Comparison of ENCODE assay signal across 1 cellular context in the genomic region with DNA sequence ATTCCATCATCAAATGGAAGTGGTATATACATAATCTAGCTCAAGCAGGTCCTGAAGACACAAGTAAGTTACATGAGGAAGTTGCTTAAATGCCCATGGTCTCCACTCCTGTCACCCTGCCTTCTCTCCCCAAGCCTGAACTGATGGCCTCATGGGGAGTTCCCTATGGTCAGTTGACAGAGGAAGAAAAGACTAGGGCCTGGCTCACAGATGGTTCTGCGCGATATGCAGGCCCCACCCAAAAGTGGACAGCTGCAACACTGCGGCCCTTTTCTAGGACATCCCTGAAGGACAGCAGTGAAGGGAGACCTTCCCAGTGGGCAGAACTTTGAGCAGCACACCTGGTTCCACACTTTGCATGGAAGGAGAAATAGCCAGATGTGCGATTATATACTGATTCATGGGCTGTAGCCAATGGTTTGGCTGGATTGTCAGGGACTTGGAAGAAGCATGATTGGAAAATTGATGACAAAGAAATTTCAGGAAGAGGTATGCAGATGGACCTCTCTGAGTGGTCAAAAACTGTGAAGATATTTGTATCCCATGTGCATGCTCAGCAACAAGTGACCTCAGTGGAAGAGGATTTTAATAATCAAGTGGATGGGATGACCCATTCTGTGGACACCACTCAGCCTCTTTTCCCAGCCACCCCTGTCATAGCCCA.
TF ChIP-seq lines count a peak whose summit lies in the region.

No MANE protein-coding gene starts in this region.

TF ChIP-seq in K562, 482 proteins besides CTCF, POLR2A, EP300 and RAD21 (continued from another document and continues in another):
- TF ChIP-seq, protein P1, sequence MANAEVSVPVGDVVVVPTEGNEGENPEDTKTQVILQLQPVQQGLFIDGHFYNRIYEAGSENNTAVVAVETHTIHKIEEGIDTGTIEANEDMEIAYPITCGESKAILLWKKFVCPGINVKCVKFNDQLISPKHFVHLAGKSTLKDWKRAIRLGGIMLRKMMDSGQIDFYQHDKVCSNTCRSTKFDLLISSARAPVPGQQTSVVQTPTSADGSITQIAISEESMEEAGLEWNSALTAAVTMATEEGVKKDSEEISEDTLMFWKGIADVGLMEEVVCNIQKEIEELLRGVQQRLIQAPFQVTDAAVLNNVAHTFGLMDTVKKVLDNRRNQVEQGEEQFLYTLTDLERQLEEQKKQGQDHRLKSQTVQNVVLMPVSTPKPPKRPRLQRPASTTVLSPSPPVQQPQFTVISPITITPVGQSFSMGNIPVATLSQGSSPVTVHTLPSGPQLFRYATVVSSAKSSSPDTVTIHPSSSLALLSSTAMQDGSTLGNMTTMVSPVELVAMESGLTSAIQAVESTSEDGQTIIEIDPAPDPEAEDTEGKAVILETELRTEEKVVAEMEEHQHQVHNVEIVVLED (CRISPR knock-in tag; IDR thresholded peaks at IDR 0.05) = no peak
- TF ChIP-seq RAD51 (IDR thresholded peaks at IDR 0.05; ENCODE audit: borderline replicate concordance, low read depth) (no peak), TBL1XR1 (IDR thresholded peaks at IDR 0.05; ENCODE audit: low read length in 2 of 2) (peak in 1 of 2 experiments; percentile 65; a peak in 1 of 4 replicates), ZNF24 (IDR thresholded peaks at IDR 0.05) (0 out of 2 replicates have a peak, but pooled peaks have one; percentile 22), ZBTB7A (IDR thresholded peaks at IDR 0.05; ENCODE audit: borderline replicate concordance, control insufficient read depth, low read depth, low read length) (peak; percentile 30; the same call in 1 of the 2 replicates), TRIM24 (IDR thresholded peaks at IDR 0.05) (peak; percentile 66 to 82; a peak in 3 of 4 replicates), ZNF589 (CRISPR knock-in tag; IDR thresholded peaks at IDR 0.05; ENCODE audit: low read depth) (peak; percentile 83), SIRT6 (IDR thresholded peaks at IDR 0.05; ENCODE audit: low read depth, low read length) (no peak), ETV5 (CRISPR knock-in tag; IDR thresholded peaks at IDR 0.05; ENCODE audit: low read depth) (0 out of 2 replicates have a peak, but pooled peaks have one; percentile 22), NR2C2 (CRISPR knock-in tag; IDR thresholded peaks at IDR 0.05) (no peak), NR2C2 (tag; IDR thresholded peaks at IDR 0.05) (no peak; the same call in 1 of the 2 replicates), DACH1 (IDR thresholded peaks at IDR 0.05; ENCODE audit: partially characterized antibody) (peak; percentile 63), GATA2 (CRISPR knock-in tag; IDR thresholded peaks at IDR 0.05) (peak; percentile 90), SMAD2 (IDR thresholded peaks at IDR 0.05; ENCODE audit: low read depth, low read length) (no peak), ZNF232 (CRISPR knock-in tag; IDR thresholded peaks at IDR 0.05) (no peak), SRSF7 (optimal IDR thresholded peaks at IDR 0.05; ENCODE audit: low read depth, low read length) (no peak), ARHGAP35 (IDR thresholded peaks at IDR 0.05; ENCODE audit: partially characterized antibody) (no peak), POLR2AphosphoS2 (IDR thresholded peaks at IDR 0.05; ENCODE audit: low read length) (no peak), SPI1 (IDR thresholded peaks at IDR 0.05; ENCODE audit: borderline replicate concordance, low read depth, low read length) (peak; percentile 59; the same call in 1 of the 2 replicates), FOXK1 (CRISPR knock-in tag; IDR thresholded peaks at IDR 0.05; ENCODE audit: borderline replicate concordance) (no peak), ELF1 (tag; IDR thresholded peaks at IDR 0.05) (peak; percentile 53; the same call in 1 of the 2 replicates), NCOA1 (IDR thresholded peaks at IDR 0.05; ENCODE audit: low read depth) (peak; percentile 28; the same call in 1 of the 2 replicates), PHF20 (IDR thresholded peaks at IDR 0.05; ENCODE audit: partially characterized antibody) (no peak), BMI1 (IDR thresholded peaks at IDR 0.05; ENCODE audit: low read length) (no peak), FOXK2 (conservative IDR thresholded peaks at IDR 0.05 in 1 of 2, IDR thresholded peaks at IDR 0.05 in 1 of 2; ENCODE audit: low read depth in 2 of 2) (0 out of 4 replicates have a peak, but pooled peaks have one; percentile 9 to 41), SMC3 (conservative IDR thresholded peaks at IDR 0.05; ENCODE audit: insufficient read depth, low read depth, low read length) (no peak), GATAD2A (IDR thresholded peaks at IDR 0.05) (peak; percentile 47; the same call in 1 of the 2 replicates), ZNF134 (CRISPR knock-in tag; conservative IDR thresholded peaks at IDR 0.05) (no peak), MAFG (tag; conservative IDR thresholded peaks at IDR 0.05) (peak; percentile 79), ZNF699 (CRISPR knock-in tag; IDR thresholded peaks at IDR 0.05; ENCODE audit: insufficient replicate concordance) (no peak), PHF21A (IDR thresholded peaks at IDR 0.05; ENCODE audit: borderline replicate concordance, low read depth) (no peak)
- TF ChIP-seq, protein P2, sequence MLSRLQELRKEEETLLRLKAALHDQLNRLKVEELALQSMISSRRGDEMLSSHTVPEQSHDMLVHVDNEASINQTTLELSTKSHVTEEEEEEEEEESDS (CRISPR knock-in tag; IDR thresholded peaks at IDR 0.05) = no peak
- TF ChIP-seq, protein P3, sequence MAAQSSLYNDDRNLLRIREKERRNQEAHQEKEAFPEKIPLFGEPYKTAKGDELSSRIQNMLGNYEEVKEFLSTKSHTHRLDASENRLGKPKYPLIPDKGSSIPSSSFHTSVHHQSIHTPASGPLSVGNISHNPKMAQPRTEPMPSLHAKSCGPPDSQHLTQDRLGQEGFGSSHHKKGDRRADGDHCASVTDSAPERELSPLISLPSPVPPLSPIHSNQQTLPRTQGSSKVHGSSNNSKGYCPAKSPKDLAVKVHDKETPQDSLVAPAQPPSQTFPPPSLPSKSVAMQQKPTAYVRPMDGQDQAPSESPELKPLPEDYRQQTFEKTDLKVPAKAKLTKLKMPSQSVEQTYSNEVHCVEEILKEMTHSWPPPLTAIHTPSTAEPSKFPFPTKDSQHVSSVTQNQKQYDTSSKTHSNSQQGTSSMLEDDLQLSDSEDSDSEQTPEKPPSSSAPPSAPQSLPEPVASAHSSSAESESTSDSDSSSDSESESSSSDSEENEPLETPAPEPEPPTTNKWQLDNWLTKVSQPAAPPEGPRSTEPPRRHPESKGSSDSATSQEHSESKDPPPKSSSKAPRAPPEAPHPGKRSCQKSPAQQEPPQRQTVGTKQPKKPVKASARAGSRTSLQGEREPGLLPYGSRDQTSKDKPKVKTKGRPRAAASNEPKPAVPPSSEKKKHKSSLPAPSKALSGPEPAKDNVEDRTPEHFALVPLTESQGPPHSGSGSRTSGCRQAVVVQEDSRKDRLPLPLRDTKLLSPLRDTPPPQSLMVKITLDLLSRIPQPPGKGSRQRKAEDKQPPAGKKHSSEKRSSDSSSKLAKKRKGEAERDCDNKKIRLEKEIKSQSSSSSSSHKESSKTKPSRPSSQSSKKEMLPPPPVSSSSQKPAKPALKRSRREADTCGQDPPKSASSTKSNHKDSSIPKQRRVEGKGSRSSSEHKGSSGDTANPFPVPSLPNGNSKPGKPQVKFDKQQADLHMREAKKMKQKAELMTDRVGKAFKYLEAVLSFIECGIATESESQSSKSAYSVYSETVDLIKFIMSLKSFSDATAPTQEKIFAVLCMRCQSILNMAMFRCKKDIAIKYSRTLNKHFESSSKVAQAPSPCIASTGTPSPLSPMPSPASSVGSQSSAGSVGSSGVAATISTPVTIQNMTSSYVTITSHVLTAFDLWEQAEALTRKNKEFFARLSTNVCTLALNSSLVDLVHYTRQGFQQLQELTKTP (IDR thresholded peaks at IDR 0.05; ENCODE audit: low read depth in 1 of 2, partially characterized antibody in 2 of 2) = no peak
- TF ChIP-seq, protein P4, sequence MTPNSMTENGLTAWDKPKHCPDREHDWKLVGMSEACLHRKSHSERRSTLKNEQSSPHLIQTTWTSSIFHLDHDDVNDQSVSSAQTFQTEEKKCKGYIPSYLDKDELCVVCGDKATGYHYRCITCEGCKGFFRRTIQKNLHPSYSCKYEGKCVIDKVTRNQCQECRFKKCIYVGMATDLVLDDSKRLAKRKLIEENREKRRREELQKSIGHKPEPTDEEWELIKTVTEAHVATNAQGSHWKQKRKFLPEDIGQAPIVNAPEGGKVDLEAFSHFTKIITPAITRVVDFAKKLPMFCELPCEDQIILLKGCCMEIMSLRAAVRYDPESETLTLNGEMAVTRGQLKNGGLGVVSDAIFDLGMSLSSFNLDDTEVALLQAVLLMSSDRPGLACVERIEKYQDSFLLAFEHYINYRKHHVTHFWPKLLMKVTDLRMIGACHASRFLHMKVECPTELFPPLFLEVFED (CRISPR knock-in tag; conservative IDR thresholded peaks at IDR 0.05) = no peak
- TF ChIP-seq, protein P5, sequence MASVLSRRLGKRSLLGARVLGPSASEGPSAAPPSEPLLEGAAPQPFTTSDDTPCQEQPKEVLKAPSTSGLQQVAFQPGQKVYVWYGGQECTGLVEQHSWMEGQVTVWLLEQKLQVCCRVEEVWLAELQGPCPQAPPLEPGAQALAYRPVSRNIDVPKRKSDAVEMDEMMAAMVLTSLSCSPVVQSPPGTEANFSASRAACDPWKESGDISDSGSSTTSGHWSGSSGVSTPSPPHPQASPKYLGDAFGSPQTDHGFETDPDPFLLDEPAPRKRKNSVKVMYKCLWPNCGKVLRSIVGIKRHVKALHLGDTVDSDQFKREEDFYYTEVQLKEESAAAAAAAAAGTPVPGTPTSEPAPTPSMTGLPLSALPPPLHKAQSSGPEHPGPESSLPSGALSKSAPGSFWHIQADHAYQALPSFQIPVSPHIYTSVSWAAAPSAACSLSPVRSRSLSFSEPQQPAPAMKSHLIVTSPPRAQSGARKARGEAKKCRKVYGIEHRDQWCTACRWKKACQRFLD (CRISPR knock-in tag; IDR thresholded peaks at IDR 0.05) = peak; percentile 88
- TF ChIP-seq, protein P6, sequence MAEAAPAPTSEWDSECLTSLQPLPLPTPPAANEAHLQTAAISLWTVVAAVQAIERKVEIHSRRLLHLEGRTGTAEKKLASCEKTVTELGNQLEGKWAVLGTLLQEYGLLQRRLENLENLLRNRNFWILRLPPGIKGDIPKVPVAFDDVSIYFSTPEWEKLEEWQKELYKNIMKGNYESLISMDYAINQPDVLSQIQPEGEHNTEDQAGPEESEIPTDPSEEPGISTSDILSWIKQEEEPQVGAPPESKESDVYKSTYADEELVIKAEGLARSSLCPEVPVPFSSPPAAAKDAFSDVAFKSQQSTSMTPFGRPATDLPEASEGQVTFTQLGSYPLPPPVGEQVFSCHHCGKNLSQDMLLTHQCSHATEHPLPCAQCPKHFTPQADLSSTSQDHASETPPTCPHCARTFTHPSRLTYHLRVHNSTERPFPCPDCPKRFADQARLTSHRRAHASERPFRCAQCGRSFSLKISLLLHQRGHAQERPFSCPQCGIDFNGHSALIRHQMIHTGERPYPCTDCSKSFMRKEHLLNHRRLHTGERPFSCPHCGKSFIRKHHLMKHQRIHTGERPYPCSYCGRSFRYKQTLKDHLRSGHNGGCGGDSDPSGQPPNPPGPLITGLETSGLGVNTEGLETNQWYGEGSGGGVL (CRISPR knock-in tag; IDR thresholded peaks at IDR 0.05) = no peak
- TF ChIP-seq, protein P7, sequence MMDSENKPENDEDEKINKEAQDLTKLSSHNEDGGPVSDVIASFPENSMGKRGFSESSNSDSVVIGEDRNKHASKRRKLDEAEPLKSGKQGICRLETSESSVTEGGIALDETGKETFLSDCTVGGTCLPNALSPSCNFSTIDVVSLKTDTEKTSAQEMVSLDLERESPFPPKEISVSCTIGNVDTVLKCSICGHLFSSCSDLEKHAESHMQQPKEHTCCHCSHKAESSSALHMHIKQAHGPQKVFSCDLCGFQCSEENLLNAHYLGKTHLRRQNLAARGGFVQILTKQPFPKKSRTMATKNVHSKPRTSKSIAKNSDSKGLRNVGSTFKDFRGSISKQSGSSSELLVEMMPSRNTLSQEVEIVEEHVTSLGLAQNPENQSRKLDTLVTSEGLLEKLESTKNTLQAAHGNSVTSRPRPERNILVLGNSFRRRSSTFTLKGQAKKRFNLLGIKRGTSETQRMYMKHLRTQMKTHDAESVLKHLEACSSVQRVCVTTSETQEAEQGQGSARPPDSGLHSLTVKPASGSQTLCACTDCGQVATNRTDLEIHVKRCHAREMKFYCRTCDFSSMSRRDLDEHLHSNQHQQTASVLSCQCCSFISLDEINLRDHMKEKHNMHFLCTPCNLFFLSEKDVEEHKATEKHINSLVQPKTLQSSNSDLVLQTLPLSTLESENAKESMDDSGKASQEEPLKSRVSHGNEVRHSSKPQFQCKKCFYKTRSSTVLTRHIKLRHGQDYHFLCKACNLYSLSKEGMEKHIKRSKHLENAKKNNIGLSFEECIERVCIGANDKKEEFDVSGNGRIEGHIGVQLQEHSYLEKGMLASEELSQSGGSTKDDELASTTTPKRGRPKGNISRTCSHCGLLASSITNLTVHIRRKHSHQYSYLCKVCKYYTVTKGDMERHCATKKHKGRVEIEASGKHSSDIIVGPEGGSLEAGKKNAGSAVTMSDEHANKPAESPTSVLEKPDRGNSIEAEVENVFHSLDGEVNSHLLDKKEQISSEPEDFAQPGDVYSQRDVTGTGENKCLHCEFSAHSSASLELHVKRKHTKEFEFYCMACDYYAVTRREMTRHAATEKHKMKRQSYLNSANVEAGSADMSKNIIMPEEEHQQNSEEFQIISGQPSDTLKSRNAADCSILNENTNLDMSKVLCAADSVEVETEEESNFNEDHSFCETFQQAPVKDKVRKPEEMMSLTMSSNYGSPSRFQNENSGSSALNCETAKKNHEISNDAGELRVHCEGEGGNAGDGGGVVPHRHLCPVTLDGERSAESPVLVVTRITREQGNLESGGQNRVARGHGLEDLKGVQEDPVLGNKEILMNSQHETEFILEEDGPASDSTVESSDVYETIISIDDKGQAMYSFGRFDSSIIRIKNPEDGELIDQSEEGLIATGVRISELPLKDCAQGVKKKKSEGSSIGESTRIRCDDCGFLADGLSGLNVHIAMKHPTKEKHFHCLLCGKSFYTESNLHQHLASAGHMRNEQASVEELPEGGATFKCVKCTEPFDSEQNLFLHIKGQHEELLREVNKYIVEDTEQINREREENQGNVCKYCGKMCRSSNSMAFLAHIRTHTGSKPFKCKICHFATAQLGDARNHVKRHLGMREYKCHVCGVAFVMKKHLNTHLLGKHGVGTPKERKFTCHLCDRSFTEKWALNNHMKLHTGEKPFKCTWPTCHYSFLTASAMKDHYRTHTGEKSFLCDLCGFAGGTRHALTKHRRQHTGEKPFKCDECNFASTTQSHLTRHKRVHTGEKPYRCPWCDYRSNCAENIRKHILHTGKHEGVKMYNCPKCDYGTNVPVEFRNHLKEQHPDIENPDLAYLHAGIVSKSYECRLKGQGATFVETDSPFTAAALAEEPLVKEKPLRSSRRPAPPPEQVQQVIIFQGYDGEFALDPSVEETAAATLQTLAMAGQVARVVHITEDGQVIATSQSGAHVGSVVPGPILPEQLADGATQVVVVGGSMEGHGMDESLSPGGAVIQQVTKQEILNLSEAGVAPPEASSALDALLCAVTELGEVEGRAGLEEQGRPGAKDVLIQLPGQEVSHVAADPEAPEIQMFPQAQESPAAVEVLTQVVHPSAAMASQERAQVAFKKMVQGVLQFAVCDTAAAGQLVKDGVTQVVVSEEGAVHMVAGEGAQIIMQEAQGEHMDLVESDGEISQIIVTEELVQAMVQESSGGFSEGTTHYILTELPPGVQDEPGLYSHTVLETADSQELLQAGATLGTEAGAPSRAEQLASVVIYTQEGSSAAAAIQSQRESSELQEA (IDR thresholded peaks at IDR 0.05; ENCODE audit: low read depth) = no peak
- TF ChIP-seq, protein P8, sequence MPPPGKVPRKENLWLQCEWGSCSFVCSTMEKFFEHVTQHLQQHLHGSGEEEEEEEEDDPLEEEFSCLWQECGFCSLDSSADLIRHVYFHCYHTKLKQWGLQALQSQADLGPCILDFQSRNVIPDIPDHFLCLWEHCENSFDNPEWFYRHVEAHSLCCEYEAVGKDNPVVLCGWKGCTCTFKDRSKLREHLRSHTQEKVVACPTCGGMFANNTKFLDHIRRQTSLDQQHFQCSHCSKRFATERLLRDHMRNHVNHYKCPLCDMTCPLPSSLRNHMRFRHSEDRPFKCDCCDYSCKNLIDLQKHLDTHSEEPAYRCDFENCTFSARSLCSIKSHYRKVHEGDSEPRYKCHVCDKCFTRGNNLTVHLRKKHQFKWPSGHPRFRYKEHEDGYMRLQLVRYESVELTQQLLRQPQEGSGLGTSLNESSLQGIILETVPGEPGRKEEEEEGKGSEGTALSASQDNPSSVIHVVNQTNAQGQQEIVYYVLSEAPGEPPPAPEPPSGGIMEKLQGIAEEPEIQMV (tag; conservative IDR thresholded peaks at IDR 0.05; ENCODE audit: low read depth) = no peak
